ENCODE assay signal across 20 cellular contexts in the genomic region with DNA sequence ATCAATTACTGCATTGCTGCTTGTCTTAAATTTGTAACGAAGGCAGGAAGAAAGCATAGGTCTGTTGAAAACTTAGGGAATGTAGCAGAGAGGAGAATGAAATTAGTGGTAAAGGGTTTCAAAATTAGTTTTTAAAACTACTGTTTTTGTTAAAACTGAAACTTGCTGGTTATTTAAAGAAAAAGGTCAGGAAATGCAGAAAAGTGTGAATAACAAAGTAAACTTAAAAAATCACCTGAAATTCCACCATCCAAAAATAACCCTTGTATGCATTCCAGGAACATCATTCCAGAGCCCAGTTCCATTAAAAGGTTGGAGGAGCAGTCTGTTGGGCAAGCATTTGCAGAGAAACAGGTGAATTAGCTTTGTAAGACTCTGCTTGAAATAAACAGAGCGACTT. TPM values are rescaled to one million over a fixed set of nuclear protein-coding genes. Genes with fewer than 3 reads are reported as not detected.
DNase-seq lines count a peak whose midpoint lies in the region; ATAC-seq, FAIRE-seq and TF ChIP-seq lines count a peak whose summit lies in the region.
"Had no signal": no experiment of that assay in that cellular context is flagged by ENCODE, and none has a peak within 500 bp of the region (broad histone marks: within the 10 kb centered on the region; RNA-seq: fewer than 3 reads in every experiment).

No MANE protein-coding gene starts in this region.

- POLR2A ChIA-PET in A549 (lab: Yijun Ruan, JAX) = no interaction called here
- POLR2A ChIA-PET in PC-3 (lab: Charles Lee; ENCODE audit: unreplicated experiment) = no interaction called here

- intact Hi-C loops in PC-3 (cut with micrococcal nuclease) = loop anchor here (5.0 kb wide), 1 partner anchor 78 kb away; no protein-coding TSS in a partner anchor

- no peak overlapping the region for H3K27ac ChIP-seq in A549
- H3K27ac ChIP-seq in GM23248 = peak overlapping the region; percentile 83
- peak overlapping the region; percentile 74 for H3K27ac ChIP-seq in PC-3 (ENCODE audit: low read length)
- H3K27ac ChIP-seq: SJCRH30 had no signal

- WGBS in A549 (ENCODE audit: missing lambda C conversion rate) = 42% methylated on average over 2 of the region's 2 CpGs
- 77 to 80% methylated on average over 2 of the region's 2 CpGs for WGBS in GM23248 (ENCODE audit: low coverage in 1 of 2, low lambda C conversion rate in 2 of 2, missing lambda C conversion rate in 2 of 2), 2 experiments

- no peak for TF ChIP-seq CTCF in A549 (IDR thresholded peaks at IDR 0.05)
- TF ChIP-seq CTCF in PC-3 (conservative IDR thresholded peaks at IDR 0.05; ENCODE audit: low read depth, low read length) = no peak
- TF ChIP-seq CTCF in neural crest cell (conservative IDR thresholded peaks at IDR 0.05) = no peak

- no peak for TF ChIP-seq POLR2A in A549 (IDR thresholded peaks at IDR 0.05; ENCODE audit: low read length)

- TF ChIP-seq EP300 in A549 (IDR thresholded peaks at IDR 0.05) = no peak

- peaks cover 45% of the 10 kb centered on the region for H3K27me3 Mint-ChIP-seq in neural crest cell (ENCODE audit: low read depth)

- peak overlapping the region; percentile 41 for H3K4me3 Mint-ChIP-seq in neural crest cell
- H3K4me3 Mint-ChIP-seq: CD4-positive, alpha-beta T cell; H9 had no signal

- no TSS peak for BruUV-seq in PC-3 (replicated peaks; lab: Mats Ljungman, UMichigan)

- DNase-seq in A549 (ENCODE audit: low read depth in 1 of 2, low spot score in 1 of 2) = no peak
- DNase-seq in GM23248 = no peak
- DNase-seq in PC-3 = no peak
- DNase-seq in neural crest cell (ENCODE audit: low read depth, low spot score) = no peak
- DNase-seq in NCI-H774 (lab: John Stamatoyannopoulos, UW) = no peak
- no peak for DNase-seq in left lobe of liver (ENCODE audit: low spot score)
- no peak for DNase-seq in DMS 273 (lab: John Stamatoyannopoulos, UW; ENCODE audit: unreplicated experiment)
- DNase-seq: Caco-2; CD4-positive, alpha-beta T cell; DMS153; GDM1; H9; Karpas-422; NCI-H1092 treated with DMSO at 0.1 percent for 48 hours; NCI-H2107; NCI-H510A; NCI-H748 treated with DMSO at 0.1 percent for 48 hours; SJCRH30 had no signal

- H3K9me2 ChIP-seq in GM23248 (ENCODE audit: insufficient read depth) (no peaks in the 10 kb centered on the region), PC-3 (replicated peaks; ENCODE audit: low read length) (no peaks in the 10 kb centered on the region)

- in situ Hi-C loops in GM23248 (cut with MboI) = no loop called here

- ATAC-seq in A549 (no peak), PC-3 (no peak), left lobe of liver (no peak)

- H3K9me3 ChIP-seq in A549 (no peaks in the 10 kb centered on the region), GM23248 (ENCODE audit: low read depth) (no peaks in the 10 kb centered on the region), PC-3 (ENCODE audit: low read length) (no peaks in the 10 kb centered on the region)
- H3K9me3 ChIP-seq: Caco-2, SJCRH30 had no signal

- H3K79me2 ChIP-seq in GM23248 (ENCODE audit: insufficient read depth) (peaks cover 61% of the 10 kb centered on the region), PC-3 (ENCODE audit: low read length) (no peaks in the 10 kb centered on the region)

- H3K9ac ChIP-seq in GM23248 (peak overlapping the region; percentile 57), PC-3 (ENCODE audit: low read length) (no peak overlapping the region)

- no peak overlapping the region for H3K27ac Mint-ChIP-seq in neural crest cell (ENCODE audit: unreplicated experiment)
- H3K27ac Mint-ChIP-seq: CD4-positive, alpha-beta T cell; H9 had no signal

- H2AFZ ChIP-seq in GM23248 = no peak overlapping the region
- 0 out of 2 replicates have a peak overlapping the region, but pooled peaks have one; percentile 17 for H2AFZ ChIP-seq in PC-3 (ENCODE audit: low read length)

- peak overlapping the region; percentile 30; the same call in 1 of the 3 replicates for H3K4me2 ChIP-seq in A549
- H3K4me2 ChIP-seq in GM23248 (ENCODE audit: unreplicated experiment) = peak overlapping the region; percentile 66
- H3K4me2 ChIP-seq in PC-3 (ENCODE audit: low read length) = peak overlapping the region; percentile 55

- H3K4me1 ChIP-seq in A549 = peaks cover 11% of the 10 kb centered on the region
- peaks cover 46% of the 10 kb centered on the region for H3K4me1 ChIP-seq in GM23248 (ENCODE audit: insufficient read depth)
- H3K4me1 ChIP-seq in PC-3 (ENCODE audit: insufficient read depth, low read length) = peaks cover 35% of the 10 kb centered on the region
- H3K4me1 ChIP-seq: Caco-2 had no signal

- TF ChIP-seq RAD21 in A549 (conservative IDR thresholded peaks at IDR 0.05 in 1 of 2, IDR thresholded peaks at IDR 0.05 in 1 of 2) = no peak

- H4K20me1 ChIP-seq in GM23248 (ENCODE audit: insufficient read depth) = no peaks in the 10 kb centered on the region
- H4K20me1 ChIP-seq in PC-3 (ENCODE audit: low read length) = no peaks in the 10 kb centered on the region

- FAIRE-seq in A549 (lab: Jason Lieb, UNC) = no peak
- FAIRE-seq: HTR-8/SVneo had no signal

- no peaks in the 10 kb centered on the region for H3K36me3 ChIP-seq in GM23248 (ENCODE audit: low read depth)
- H3K36me3 ChIP-seq in PC-3 (ENCODE audit: low read depth, low read length) = no peaks in the 10 kb centered on the region
- H3K36me3 ChIP-seq: SJCRH30 had no signal

- H3K4me1 Mint-ChIP-seq in neural crest cell = peaks cover 37% of the 10 kb centered on the region

- no peaks in the 10 kb centered on the region for H3K9me3 Mint-ChIP-seq in neural crest cell
- H3K9me3 Mint-ChIP-seq: H9, IgD-negative memory B cell had no signal

- no peaks in the 10 kb centered on the region for H3K36me3 Mint-ChIP-seq in neural crest cell (ENCODE audit: low read depth)
- H3K36me3 Mint-ChIP-seq: IgD-negative memory B cell had no signal

- CTCF ChIA-PET in A549 (lab: Yijun Ruan, JAX) (interaction anchor here (2.9 kb wide), 1 partner anchor 125 kb away, joined by 10 read pairs; no protein-coding TSS in a partner anchor), PC-3 (lab: Charles Lee) (no interaction called here)

- H3F3A ChIP-seq in GM23248 (ENCODE audit: insufficient read depth) (peaks cover 52% of the 10 kb centered on the region), PC-3 (ENCODE audit: low read length, unreplicated experiment) (no peaks in the 10 kb centered on the region)

- no peak overlapping the region for H3K4me3 ChIP-seq in A549
- H3K4me3 ChIP-seq in GM23248 = peak overlapping the region; percentile 27; the same call in 1 of the 2 replicates
- H3K4me3 ChIP-seq in PC-3 (ENCODE audit: low read length) = no peak overlapping the region
- H3K4me3 ChIP-seq: SJCRH30 had no signal

- H3K27me3 ChIP-seq in GM23248 (replicated peaks; ENCODE audit: insufficient read depth) (no peaks in the 10 kb centered on the region), PC-3 (ENCODE audit: low read length) (no peaks in the 10 kb centered on the region)
- H3K27me3 ChIP-seq: SJCRH30 had no signal

TF ChIP-seq in A549, 52 proteins besides CTCF, POLR2A, EP300 and RAD21:
- no peak for TF ChIP-seq RNF2 (IDR thresholded peaks at IDR 0.05; ENCODE audit: borderline replicate concordance, low read depth)

RNA-seq across cellular contexts. Expression of a gene that starts 3.1 kb away (rescaled TPM):
- polyA plus RNA-seq in A549 (2011; rRNA removed) (1.4 and 1.5 TPM in 2 replicates), A549 (2017; fragmentation: RNase III; extraction: RNeasy Plus Mini Kit Qiagen cat#74134 plus additional on column Dnase treatment) (2.4 to 3.0 TPM (median 2.6 TPM) in 3 replicates), GM23248 (2016; fragmentation: Nextera tagmentation; extraction: Ambion mirVana) (557 and 564 TPM in 2 replicates)
- polyA plus RNA-seq in A549 (2012; cell fraction: cytosol; rRNA removed) = 0.32 and 0.39 TPM in 2 replicates
- 0.23 and 0.43 TPM in 2 replicates for polyA plus RNA-seq in A549 (2012; cell fraction: nucleus; rRNA removed)
- polyA minus RNA-seq in A549 (2011; rRNA and poly(A)+ RNA removed) = 0.50 and 1.1 TPM in 2 replicates
- 522 and 528 TPM in 2 replicates for total RNA-seq in GM23248 (2014; rRNA removed; shearing (Covaris generic))
- total RNA-seq in PC-3 (2014; rRNA removed) (5.0 and 9.9 TPM in 2 replicates), neural crest cell (83.6 and 89.4 TPM in 2 replicates), left lobe of liver (0.28 TPM)
- total RNA-seq: CD4-positive, alpha-beta T cell had no signal

Comparison
In these comparisons a context has a peak if more than half of its experiments do, and no peak if none do; other contexts are left out.
1. H3K27ac ChIP-seq: peak in GM23248 (single experiment) and PC-3 (single experiment); none in A549 (0 of 2).
2. Peak in every context shown above with its lines, with median percentiles within 50 percentile points of each other: H3K4me2 ChIP-seq.